ENCODE assay signal across 34 cellular contexts in the genomic region with DNA sequence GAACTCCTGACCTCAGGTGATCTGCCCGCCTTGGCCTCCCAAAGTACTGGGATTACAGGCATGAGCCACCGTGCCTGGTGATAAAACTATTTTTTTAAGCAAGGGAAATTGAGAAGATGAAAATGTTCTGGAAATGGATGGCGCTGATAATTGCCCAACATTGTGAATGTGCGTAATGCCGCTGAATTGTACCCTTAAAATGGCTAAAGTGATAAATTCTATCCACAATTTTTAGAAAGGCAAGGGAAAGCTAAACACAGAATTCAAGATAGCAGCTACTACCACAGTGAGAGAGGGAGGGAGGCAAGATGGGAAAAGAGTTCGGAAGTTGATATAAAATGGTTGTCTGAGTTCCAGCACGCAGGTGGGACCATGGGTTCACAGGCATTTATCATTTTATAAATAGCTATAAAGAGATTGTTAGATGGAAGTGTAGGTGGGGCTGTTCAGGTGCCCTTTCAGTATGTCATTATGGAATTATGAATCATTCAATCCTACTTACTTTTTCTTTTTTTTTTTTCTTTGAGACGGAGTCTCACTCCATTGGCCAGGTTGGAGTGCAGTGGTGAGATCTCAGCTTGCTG. TPM values are rescaled to one million over a fixed set of nuclear protein-coding genes. Genes with fewer than 3 reads are reported as not detected.
"Had no signal": no experiment of that assay in that cellular context is flagged by ENCODE, and none has a peak within 500 bp of the region (broad histone marks: within the 10 kb centered on the region; RNA-seq: fewer than 3 reads in every experiment).

No MANE protein-coding gene starts in this region.

- H3K4me3 ChIP-seq: adrenal gland, body of pancreas, esophagus squamous epithelium, gastroesophageal sphincter had no signal

- H3K36me3 ChIP-seq: adrenal gland, esophagus squamous epithelium, gastroesophageal sphincter, WERI-Rb-1 had no signal

- H3K27ac Mint-ChIP-seq: activated B cell treated with CpG ODN at 0.5 μM for 24 hours; activated CD4-positive, alpha-beta memory T cell treated with anti-CD3 and anti-CD28 coated beads for 36 hours; activated CD8-positive, alpha-beta memory T cell treated with anti-CD3 and anti-CD28 coated beads, Interleukin-2, amount 10 ng/mL, durations not matched to agents 7 days and 5 days; activated CD8-positive, alpha-beta T cell treated with anti-CD3 and anti-CD28 coated beads, Interleukin-2, amount 10 ng/mL, durations not matched to agents 7 days and 5 days; activated naive CD4-positive, alpha-beta T cell treated with anti-CD3 and anti-CD28 coated beads for 36 hours; activated naive CD4-positive, alpha-beta T cell treated with anti-CD3 and anti-CD28 coated beads, Interleukin-2, amount 50 U/mL, for 24 hours; activated naive CD8-positive, alpha-beta T cell treated with anti-CD3 and anti-CD28 coated beads for 36 hours; activated naive CD8-positive, alpha-beta T cell treated with anti-CD3 and anti-CD28 coated beads, Interleukin-2, amount 50 U/mL, for 24 hours; activated T-helper 1 cell treated with anti-CD3 and anti-CD28 coated beads, Interleukin-12 subunit alpha, Interleukin-12 subunit beta, Interleukin-2, Interleukin-4 antibody, amounts not matched to agents 30 ng/mL and 10 ng/mL and 1 ng/mL, durations not matched to agents 14 hours and 24 hours and 36 hours; activated T-helper 2 cell treated with anti-CD3 and anti-CD28 coated beads, Interferon-gamma antibody, Interleukin-2, Interleukin-4, amounts not matched to agents 10 μg/mL and 5 μg/mL and 100 μg/mL, durations not matched to agents 14 hours and 24 hours and 36 hours; T-helper 17 cell; T-helper 2 cell treated with Interferon-gamma antibody and Interleukin-4, amounts not matched to agents 5 μg/mL and 100 μg/mL, for 36 hours had no signal

- H3K27me3 Mint-ChIP-seq: activated CD4-positive, alpha-beta memory T cell treated with anti-CD3 and anti-CD28 coated beads for 36 hours; activated naive CD4-positive, alpha-beta T cell treated with anti-CD3 and anti-CD28 coated beads, Interleukin-2, amount 50 U/mL, for 24 hours had no signal

- H3K27me3 ChIP-seq: adrenal gland, body of pancreas, esophagus squamous epithelium, gastroesophageal sphincter had no signal

- ATAC-seq: activated CD4-positive, CD25-positive, alpha-beta regulatory T cell treated with anti-CD3 and anti-CD28 coated beads, Interleukin-2, amount 50 U/mL, for 24 hours; activated CD8-positive, alpha-beta memory T cell treated with anti-CD3 and anti-CD28 coated beads, Interleukin-2, amount 10 ng/mL, durations not matched to agents 7 days and 5 days; activated CD8-positive, alpha-beta T cell treated with anti-CD3 and anti-CD28 coated beads, Interleukin-2, amount 10 ng/mL, durations not matched to agents 7 days and 5 days; activated naive CD8-positive, alpha-beta T cell treated with anti-CD3 and anti-CD28 coated beads, Interleukin-2, amount 50 U/mL, for 24 hours; body of pancreas; gastroesophageal sphincter; T-helper 17 cell had no signal

- H3K4me1 Mint-ChIP-seq: activated B cell treated with CpG ODN at 0.5 μM for 24 hours; activated CD8-positive, alpha-beta memory T cell treated with anti-CD3 and anti-CD28 coated beads, Interleukin-2, amount 10 ng/mL, durations not matched to agents 7 days and 5 days; activated naive CD4-positive, alpha-beta T cell treated with anti-CD3 and anti-CD28 coated beads, Interleukin-2, amount 50 U/mL, for 24 hours; activated naive CD8-positive, alpha-beta T cell treated with anti-CD3 and anti-CD28 coated beads for 36 hours; activated naive CD8-positive, alpha-beta T cell treated with anti-CD3 and anti-CD28 coated beads, Interleukin-2, amount 50 U/mL, for 24 hours; T-helper 17 cell had no signal

- DNase-seq: activated B cell treated with CpG ODN at 0.5 μM for 24 hours; activated CD4-positive, alpha-beta memory T cell treated with anti-CD3 and anti-CD28 coated beads for 36 hours; activated CD4-positive, alpha-beta T cell treated with anti-CD3 and anti-CD28 coated beads for 48 hours; activated CD8-positive, alpha-beta memory T cell treated with anti-CD3 and anti-CD28 coated beads, Interleukin-2, amount 10 ng/mL, durations not matched to agents 7 days and 5 days; activated CD8-positive, alpha-beta memory T cell treated with anti-CD3 and anti-CD28 coated beads, Interleukin-2, amount 50 U/mL, for 4 hours; activated CD8-positive, alpha-beta T cell treated with anti-CD3 and anti-CD28 coated beads, Interleukin-2, amount 10 ng/mL, durations not matched to agents 7 days and 5 days; activated effector memory CD4-positive, alpha-beta T cell treated with anti-CD3 and anti-CD28 coated beads, Interleukin-2, amount 50 U/mL, for 16 hours; activated naive CD4-positive, alpha-beta T cell treated with anti-CD3 and anti-CD28 coated beads for 36 hours; activated naive CD8-positive, alpha-beta T cell treated with anti-CD3 and anti-CD28 coated beads for 36 hours; activated naive CD8-positive, alpha-beta T cell treated with anti-CD3 and anti-CD28 coated beads, Interleukin-2, amount 50 U/mL, for 24 hours; activated T-cell treated with anti-CD3 and anti-CD28 coated beads, Interleukin-2, amount 50 U/mL, for 1 hour; activated T-cell treated with anti-CD3 and anti-CD28 coated beads, Interleukin-2, amount 50 U/mL, for 48 hours; adrenal gland; amygdala; aorta; body of pancreas; cortex of kidney; dermis blood vessel endothelial cell; effector CD4-positive, alpha-beta T cell; esophagus squamous epithelium; foreskin melanocyte; T-helper 1 cell; T-helper 17 cell; T1000; WERI-Rb-1 had no signal

- H3K9me3 Mint-ChIP-seq: activated B cell treated with CpG ODN at 0.5 μM for 24 hours; activated CD4-positive, alpha-beta memory T cell treated with anti-CD3 and anti-CD28 coated beads for 36 hours; activated naive CD4-positive, alpha-beta T cell treated with anti-CD3 and anti-CD28 coated beads, Interleukin-2, amount 50 U/mL, for 24 hours; activated naive CD8-positive, alpha-beta T cell treated with anti-CD3 and anti-CD28 coated beads for 36 hours; activated naive CD8-positive, alpha-beta T cell treated with anti-CD3 and anti-CD28 coated beads, Interleukin-2, amount 50 U/mL, for 24 hours; activated T-helper 1 cell treated with anti-CD3 and anti-CD28 coated beads, Interleukin-12 subunit alpha, Interleukin-12 subunit beta, Interleukin-2, Interleukin-4 antibody, amounts not matched to agents 30 ng/mL and 10 ng/mL and 1 ng/mL, durations not matched to agents 14 hours and 24 hours and 36 hours; activated T-helper 2 cell treated with anti-CD3 and anti-CD28 coated beads, Interferon-gamma antibody, Interleukin-2, Interleukin-4, amounts not matched to agents 10 μg/mL and 5 μg/mL and 100 μg/mL, durations not matched to agents 14 hours and 24 hours and 36 hours; T-helper 2 cell treated with Interferon-gamma antibody and Interleukin-4, amounts not matched to agents 5 μg/mL and 100 μg/mL, for 36 hours had no signal

- H3K27ac ChIP-seq: adrenal gland, epithelial cell of prostate, esophagus squamous epithelium, gastroesophageal sphincter, WERI-Rb-1 had no signal

- H3K4me3 Mint-ChIP-seq: activated B cell treated with CpG ODN at 0.5 μM for 24 hours; activated CD4-positive, alpha-beta memory T cell treated with anti-CD3 and anti-CD28 coated beads for 36 hours; activated CD8-positive, alpha-beta memory T cell treated with anti-CD3 and anti-CD28 coated beads, Interleukin-2, amount 10 ng/mL, durations not matched to agents 7 days and 5 days; activated CD8-positive, alpha-beta T cell treated with anti-CD3 and anti-CD28 coated beads, Interleukin-2, amount 10 ng/mL, durations not matched to agents 7 days and 5 days; activated naive CD4-positive, alpha-beta T cell treated with anti-CD3 and anti-CD28 coated beads for 36 hours; activated naive CD4-positive, alpha-beta T cell treated with anti-CD3 and anti-CD28 coated beads, Interleukin-2, amount 50 U/mL, for 24 hours; activated naive CD8-positive, alpha-beta T cell treated with anti-CD3 and anti-CD28 coated beads for 36 hours; activated naive CD8-positive, alpha-beta T cell treated with anti-CD3 and anti-CD28 coated beads, Interleukin-2, amount 50 U/mL, for 24 hours; activated T-helper 1 cell treated with anti-CD3 and anti-CD28 coated beads, Interleukin-12 subunit alpha, Interleukin-12 subunit beta, Interleukin-2, Interleukin-4 antibody, amounts not matched to agents 30 ng/mL and 10 ng/mL and 1 ng/mL, durations not matched to agents 14 hours and 24 hours and 36 hours; T-helper 17 cell; T-helper 2 cell treated with Interferon-gamma antibody and Interleukin-4, amounts not matched to agents 5 μg/mL and 100 μg/mL, for 36 hours had no signal

- H3K9me3 ChIP-seq: adrenal gland, body of pancreas, esophagus squamous epithelium, gastroesophageal sphincter had no signal

- H3K36me3 Mint-ChIP-seq: activated CD4-positive, alpha-beta memory T cell treated with anti-CD3 and anti-CD28 coated beads for 36 hours; activated CD8-positive, alpha-beta memory T cell treated with anti-CD3 and anti-CD28 coated beads, Interleukin-2, amount 10 ng/mL, durations not matched to agents 7 days and 5 days; activated naive CD4-positive, alpha-beta T cell treated with anti-CD3 and anti-CD28 coated beads, Interleukin-2, amount 50 U/mL, for 24 hours; activated naive CD8-positive, alpha-beta T cell treated with anti-CD3 and anti-CD28 coated beads for 36 hours had no signal

RNA-seq across cellular contexts. Expression of gene RIPOR3, which starts 8.3 kb away (rescaled TPM):
- total RNA-seq: activated B cell treated with CpG ODN at 0.5 μM for 24 hours; activated CD4-positive, alpha-beta memory T cell treated with anti-CD3 and anti-CD28 coated beads for 36 hours; activated CD8-positive, alpha-beta memory T cell treated with anti-CD3 and anti-CD28 coated beads for 36 hours; activated CD8-positive, alpha-beta memory T cell treated with anti-CD3 and anti-CD28 coated beads, Interleukin-2, amount 10 ng/mL, durations not matched to agents 7 days and 5 days; activated CD8-positive, alpha-beta T cell treated with anti-CD3 and anti-CD28 coated beads, Interleukin-2, amount 10 ng/mL, durations not matched to agents 7 days and 5 days; activated naive CD4-positive, alpha-beta T cell treated with anti-CD3 and anti-CD28 coated beads for 36 hours; activated naive CD8-positive, alpha-beta T cell treated with anti-CD3 and anti-CD28 coated beads for 36 hours; activated T-helper 1 cell treated with anti-CD3 and anti-CD28 coated beads, Interleukin-12 subunit alpha, Interleukin-12 subunit beta, Interleukin-2, Interleukin-4 antibody, amounts not matched to agents 30 ng/mL and 10 ng/mL and 1 ng/mL, durations not matched to agents 14 hours and 24 hours and 36 hours; activated T-helper 2 cell treated with anti-CD3 and anti-CD28 coated beads, Interferon-gamma antibody, Interleukin-2, Interleukin-4, amounts not matched to agents 10 μg/mL and 5 μg/mL and 100 μg/mL, durations not matched to agents 14 hours and 24 hours and 36 hours; endothelial cell of umbilical vein had no signal

RNA-seq across cellular contexts. Expression of gene PARD6B, which starts 48.3 kb away (rescaled TPM):
- total RNA-seq: endothelial cell of umbilical vein had no signal
